In the genomic region with DNA sequence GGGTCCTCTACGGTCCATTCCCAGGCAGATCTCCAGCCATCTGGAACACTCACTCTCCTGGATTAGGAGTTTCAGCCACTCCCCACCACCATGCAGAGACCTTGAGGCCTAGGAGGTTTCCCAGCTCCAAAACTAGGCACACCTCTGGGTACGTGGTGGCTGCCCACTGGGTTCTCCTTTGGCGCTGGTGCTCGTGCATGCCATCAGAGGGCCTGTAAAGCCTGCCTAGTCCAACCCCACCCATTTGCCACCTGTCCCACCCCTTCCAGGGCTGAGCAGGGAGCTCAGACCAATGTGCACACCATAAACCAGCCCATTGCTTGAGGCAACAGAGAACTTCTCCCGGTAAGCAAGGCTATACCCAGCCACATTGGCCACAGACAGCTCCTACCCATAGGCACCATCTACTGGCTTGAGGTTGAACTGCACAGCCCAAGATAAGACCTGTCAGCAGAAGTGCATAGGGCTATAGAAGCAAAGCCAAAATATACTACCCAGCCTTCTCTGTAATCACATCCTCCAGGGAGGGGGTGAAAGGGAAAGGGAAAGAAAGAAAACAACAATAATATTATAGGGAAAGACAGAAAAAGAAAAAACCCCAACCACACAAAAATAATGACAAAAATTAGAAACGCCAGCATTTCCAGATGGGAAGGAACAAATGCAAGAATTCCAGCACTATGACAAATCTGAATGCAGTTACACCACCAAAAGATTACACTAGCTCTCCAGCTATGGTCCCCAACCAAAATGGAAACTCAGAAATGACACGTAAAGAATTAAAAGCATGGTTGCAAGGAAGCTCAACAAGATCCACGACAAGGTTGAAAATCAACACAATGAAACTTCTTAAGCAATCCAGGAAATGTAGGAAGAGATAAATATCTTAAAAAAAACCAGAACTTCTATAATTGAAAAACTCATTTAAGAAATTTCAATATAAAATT, we compare ENCODE assay signal across 9 cellular contexts.
DNase-seq lines count a peak whose midpoint lies in the region; ATAC-seq, FAIRE-seq and TF ChIP-seq lines count a peak whose summit lies in the region.
"Had no signal": no experiment of that assay in that cellular context is flagged by ENCODE, and none has a peak within 500 bp of the region (broad histone marks: within the 10 kb centered on the region; RNA-seq: fewer than 3 reads in every experiment).

No MANE protein-coding gene starts in this region.

- H3K27ac ChIP-seq in 22Rv1 (no peak overlapping the region), RWPE2 (ENCODE audit: poor library complexity, severe bottlenecking) (no peak overlapping the region)

- no peak for TF ChIP-seq POLR2A in H54 (IDR thresholded peaks at IDR 0.05; ENCODE audit: low read depth, low read length)

- no peaks in the 10 kb centered on the region for H3K4me1 ChIP-seq in RWPE2 (ENCODE audit: insufficient read depth, poor library complexity, severe bottlenecking)

- TF ChIP-seq EP300 in Ishikawa (IDR thresholded peaks at IDR 0.05; ENCODE audit: borderline replicate concordance), result no peak

- H3K36me3 ChIP-seq in GM06990 (ENCODE audit: control insufficient read depth, insufficient read depth, low read length) (no peaks in the 10 kb centered on the region), RWPE2 (ENCODE audit: low read depth) (no peaks in the 10 kb centered on the region)

- ATAC-seq in RWPE2 (ENCODE audit: low read depth) (peak; percentile 92), GM19467 (IDR thresholded peaks at IDR 0.05; ENCODE audit: unreplicated experiment) (no peak)

- peak; percentile 48 for FAIRE-seq in H54 (lab: Jason Lieb, UNC)
- FAIRE-seq: islet of Langerhans had no signal

- TF ChIP-seq CTCF in 22Rv1 (IDR thresholded peaks at IDR 0.05) (peak; percentile 83), GM06990 (IDR thresholded peaks at IDR 0.05; ENCODE audit: insufficient read depth, low read length, poor library complexity, severe bottlenecking) (peak; percentile 86), RWPE2 (IDR thresholded peaks at IDR 0.05; ENCODE audit: poor library complexity, severe bottlenecking) (peak; percentile 79)

- DNase-seq in GM06990 (ENCODE audit: extremely low read depth, insufficient read length), result peak; percentile 8
- peak; percentile 2 for DNase-seq in H54 (ENCODE audit: insufficient read length, low spot score)
- DNase-seq in RWPE2 (ENCODE audit: low spot score), result no peak
- peak; percentile 64 for DNase-seq in ecto neural progenitor cell (ENCODE audit: low spot score)
- DNase-seq in myocyte (ENCODE audit: low read depth), result peak; percentile 50

- H3K4me3 ChIP-seq in GM06990 (replicated peaks; ENCODE audit: low read depth, low read length) (no peak overlapping the region), RWPE2 (ENCODE audit: severe bottlenecking) (no peak overlapping the region)

- peak; percentile 75 for TF ChIP-seq RAD21 in Ishikawa (IDR thresholded peaks at IDR 0.05; ENCODE audit: low read depth)

- H3K27me3 ChIP-seq in GM06990 (replicated peaks; ENCODE audit: control insufficient read depth, insufficient read depth, low read length), result no peaks in the 10 kb centered on the region
- no peaks in the 10 kb centered on the region for H3K27me3 ChIP-seq in RWPE2 (ENCODE audit: insufficient read depth, poor library complexity, severe bottlenecking)

- H3K9me3 ChIP-seq in RWPE2 (ENCODE audit: severe bottlenecking), result no peaks in the 10 kb centered on the region

TF ChIP-seq in Ishikawa, 13 proteins besides CTCF, POLR2A, EP300 and RAD21:
- TF ChIP-seq CREB1 (IDR thresholded peaks at IDR 0.05; ENCODE audit: low read depth), result no peak
- no peak for TF ChIP-seq EGR1 (IDR thresholded peaks at IDR 0.05)
- TF ChIP-seq TEAD4 (IDR thresholded peaks at IDR 0.05), result no peak
- no peak for TF ChIP-seq TAF1 (IDR thresholded peaks at IDR 0.05; ENCODE audit: low read depth)
- TF ChIP-seq, protein P1, sequence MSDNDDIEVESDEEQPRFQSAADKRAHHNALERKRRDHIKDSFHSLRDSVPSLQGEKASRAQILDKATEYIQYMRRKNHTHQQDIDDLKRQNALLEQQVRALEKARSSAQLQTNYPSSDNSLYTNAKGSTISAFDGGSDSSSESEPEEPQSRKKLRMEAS (IDR thresholded peaks at IDR 0.05), result no peak
- TF ChIP-seq YY1 (IDR thresholded peaks at IDR 0.05; ENCODE audit: low read depth), result no peak
- no peak for TF ChIP-seq FOXM1 (IDR thresholded peaks at IDR 0.05; ENCODE audit: borderline replicate concordance, low read depth)
- no peak for TF ChIP-seq NFIC (IDR thresholded peaks at IDR 0.05)
